ENCODE assay signal across 24 cellular contexts in genomic region chr1:34688358-34688757, GRCh38.
A peak's percentile ranks its signal among the peaks of the same experiment; 100 is the strongest.
DNase-seq lines count a peak whose midpoint lies in the region; ATAC-seq and TF ChIP-seq lines count a peak whose summit lies in the region.
"Had no signal": no experiment of that assay in that cellular context is flagged by ENCODE, and none has a peak within 500 bp of the region (broad histone marks: within the 10 kb centered on the region; RNA-seq: fewer than 3 reads in every experiment).

No MANE protein-coding gene starts in this region.

- DNase-seq in Ammon's horn (ENCODE audit: low spot score): peak; percentile 35
- peak; percentile 79 for DNase-seq in DMS53 (lab: John Stamatoyannopoulos, UW)
- DNase-seq in SJCRH30: peak; percentile 4 to 17
- DNase-seq in mucosa of descending colon: peak; percentile 41 to 81 (median 51)
- DNase-seq in hippocampal formation (lab: John Stamatoyannopoulos, UW): no peak
- no peak for DNase-seq in smooth muscle cell (lab: John Stamatoyannopoulos, UW; ENCODE audit: unreplicated experiment)
- DNase-seq: activated CD4-positive, alpha-beta T cell treated with anti-CD3 and anti-CD28 coated beads, Interleukin-2, amount 10 ng/mL, durations not matched to agents 7 days and 5 days; amniotic stem cell; DND-41; GF-D8; GM23248; KBM-7; mammary epithelial cell; MG63; NCI-H1436; NCI-H69; SIG-M5; stimulated activated naive B cell treated with anti-CD40 and anti-IgM and Interleukin-4, amounts not matched to agents 10 μg/mL and 1 μg/mL and 100 μg/mL, for 72 hours; upper lobe of left lung had no signal

- no peak overlapping the region for H3K9ac ChIP-seq in smooth muscle cell (ENCODE audit: low read depth)
- H3K9ac ChIP-seq: BLaER1 treated with 17β-estradiol and CSF1 and Interleukin-3, amounts not matched to agents 10 nM and 100 nM; GM23248 had no signal

- no peak overlapping the region for H3K27ac ChIP-seq in SJCRH30
- no peak overlapping the region for H3K27ac ChIP-seq in smooth muscle cell (ENCODE audit: low read depth)
- H3K27ac ChIP-seq: BLaER1 treated with 17β-estradiol and CSF1 and Interleukin-3, amounts not matched to agents 10 nM and 100 nM; GM23248; skin epidermis; upper lobe of left lung had no signal

- no peak overlapping the region for H3K4me3 ChIP-seq in SJCRH30
- no peak overlapping the region for H3K4me3 ChIP-seq in mucosa of descending colon
- no peak overlapping the region for H3K4me3 ChIP-seq in smooth muscle cell
- H3K4me3 ChIP-seq: BLaER1 treated with 17β-estradiol and CSF1 and Interleukin-3, amounts not matched to agents 10 nM and 100 nM; GM23248; MG63; skin epidermis; upper lobe of left lung had no signal

- H3K9me3 ChIP-seq in SJCRH30 (replicated peaks) (no peaks in the 10 kb centered on the region), mucosa of descending colon (no peaks in the 10 kb centered on the region), smooth muscle cell (replicated peaks; ENCODE audit: low read depth) (no peaks in the 10 kb centered on the region)
- H3K9me3 ChIP-seq: MG63, upper lobe of left lung had no signal

- H4K20me1 ChIP-seq in smooth muscle cell (ENCODE audit: low read depth): no peaks in the 10 kb centered on the region
- H4K20me1 ChIP-seq: BLaER1 treated with 17β-estradiol and CSF1 and Interleukin-3, amounts not matched to agents 10 nM and 100 nM had no signal

- no peak overlapping the region for H2AFZ ChIP-seq in smooth muscle cell (ENCODE audit: low read depth)
- H2AFZ ChIP-seq: GM23248 had no signal

- WGBS in smooth muscle cell (ENCODE audit: low lambda C conversion rate): 86% methylated on average over 5 of the region's 5 CpGs

- intact Hi-C loops in mucosa of descending colon (cut with DNase I, micrococcal nuclease): no loop called here

- H3K4me2 ChIP-seq in smooth muscle cell: no peak overlapping the region
- H3K4me2 ChIP-seq: BLaER1 treated with 17β-estradiol and CSF1 and Interleukin-3, amounts not matched to agents 10 nM and 100 nM had no signal

- TF ChIP-seq CTCF in mucosa of descending colon (IDR thresholded peaks at IDR 0.05) (no peak), smooth muscle cell (IDR thresholded peaks at IDR 0.05; ENCODE audit: borderline replicate concordance, insufficient read depth, poor library complexity, severe bottlenecking) (no peak)

- H3K4me1 ChIP-seq in SJCRH30 (peaks cover 12% of the 10 kb centered on the region), mucosa of descending colon (ENCODE audit: low read depth) (peaks cover 5% of the 10 kb centered on the region), smooth muscle cell (ENCODE audit: low read depth) (no peaks in the 10 kb centered on the region)

- no peaks in the 10 kb centered on the region for H3K79me2 ChIP-seq in smooth muscle cell (ENCODE audit: low read depth)

- H3K36me3 ChIP-seq in SJCRH30 (no peaks in the 10 kb centered on the region), mucosa of descending colon (ENCODE audit: low read depth) (no peaks in the 10 kb centered on the region), smooth muscle cell (ENCODE audit: low read depth) (no peaks in the 10 kb centered on the region)
- H3K36me3 ChIP-seq: BLaER1 treated with 17β-estradiol and CSF1 and Interleukin-3, amounts not matched to agents 10 nM and 100 nM; MG63; upper lobe of left lung had no signal

- H3K27me3 ChIP-seq in SJCRH30 (peaks cover 8% of the 10 kb centered on the region; the same call in 1 of the 2 replicates), smooth muscle cell (ENCODE audit: low read depth) (peaks cover 10% of the 10 kb centered on the region)
- H3K27me3 ChIP-seq: BLaER1 treated with 17β-estradiol and CSF1 and Interleukin-3, amounts not matched to agents 10 nM and 100 nM; upper lobe of left lung had no signal

- no peaks in the 10 kb centered on the region for H3F3A ChIP-seq in smooth muscle cell (ENCODE audit: low read depth)

- peak; percentile 76 for ATAC-seq in mucosa of descending colon
- no peak for ATAC-seq in GM21526 (IDR thresholded peaks at IDR 0.05; ENCODE audit: low FRiP score, unreplicated experiment)
- no peak for ATAC-seq in HG03280 (IDR thresholded peaks at IDR 0.05; ENCODE audit: unreplicated experiment)
- ATAC-seq: stimulated activated naive B cell treated with anti-CD40 and anti-IgM and Interleukin-4, amounts not matched to agents 10 μg/mL and 1 μg/mL and 100 μg/mL, for 72 hours; WTC11 had no signal

Comparison
In these comparisons a context has a peak if more than half of its experiments do, and no peak if none do; other contexts are left out.
1. DNase-seq: peak in Ammon's horn (single experiment), DMS53 (single experiment), SJCRH30 (2 of 2) and mucosa of descending colon (3 of 3); none in hippocampal formation (0 of 2) and smooth muscle cell (single experiment).